ENCODE assay signal across 25 cellular contexts in genomic region chr11:129856036-129856435, GRCh38. TPM values are rescaled to one million over a fixed set of nuclear protein-coding genes. Genes with fewer than 3 reads are reported as not detected.
"Had no signal": no experiment of that assay in that cellular context is flagged by ENCODE, and none has a peak within 500 bp of the region (broad histone marks: within the 10 kb centered on the region; RNA-seq: fewer than 3 reads in every experiment).

No MANE protein-coding gene starts in this region.

- H3K4me3 Mint-ChIP-seq: activated naive CD4-positive, alpha-beta T cell treated with anti-CD3 and anti-CD28 coated beads for 36 hours; activated naive CD8-positive, alpha-beta T cell treated with anti-CD3 and anti-CD28 coated beads, Interleukin-2, amount 10 ng/mL, durations not matched to agents 7 days and 5 days; activated T-helper 17 cell treated with anti-CD3 and anti-CD28 coated beads, Interleukin-2, amount 50 U/mL, for 72 hours; T-helper 17 cell had no signal

- H3K9me3 ChIP-seq: adrenal gland, colonic mucosa, MG63 had no signal

- H3K9me3 Mint-ChIP-seq: activated naive CD4-positive, alpha-beta T cell treated with anti-CD3 and anti-CD28 coated beads for 36 hours; activated naive CD8-positive, alpha-beta T cell treated with anti-CD3 and anti-CD28 coated beads, Interleukin-2, amount 10 ng/mL, durations not matched to agents 7 days and 5 days; activated T-helper 17 cell treated with anti-CD3 and anti-CD28 coated beads, Interleukin-2, amount 50 U/mL, for 72 hours had no signal

- ATAC-seq: activated T-helper 17 cell treated with anti-CD3 and anti-CD28 coated beads, Interleukin-2, amount 50 U/mL, for 72 hours; T-helper 17 cell had no signal

- H3K27ac Mint-ChIP-seq: activated naive CD4-positive, alpha-beta T cell treated with anti-CD3 and anti-CD28 coated beads for 36 hours had no signal

- H3K4me3 ChIP-seq: adrenal gland, colonic mucosa, MG63 had no signal

- H3K27me3 Mint-ChIP-seq: activated naive CD8-positive, alpha-beta T cell treated with anti-CD3 and anti-CD28 coated beads, Interleukin-2, amount 10 ng/mL, durations not matched to agents 7 days and 5 days; activated T-helper 17 cell treated with anti-CD3 and anti-CD28 coated beads, Interleukin-2, amount 50 U/mL, for 72 hours; T-helper 17 cell had no signal

- H3K27ac ChIP-seq: adrenal gland, colonic mucosa, KMS-11 had no signal

- DNase-seq: activated CD4-positive, CD25-positive, alpha-beta regulatory T cell; activated gamma-delta T cell; activated naive CD4-positive, alpha-beta T cell treated with anti-CD3 and anti-CD28 coated beads for 36 hours; activated naive CD8-positive, alpha-beta T cell treated with anti-CD3 and anti-CD28 coated beads, Interleukin-2, amount 10 ng/mL, durations not matched to agents 7 days and 5 days; activated T-cell treated with anti-CD3 and anti-CD28 coated beads for 4 hours; activated T-cell treated with anti-CD3 and anti-CD28 coated beads, Interleukin-2, amount 50 U/mL, for 48 hours; adrenal gland; anterior cingulate cortex; caudate nucleus; colonic mucosa; MG63; MV-4-11; NCI-H1092 treated with DMSO at 0.1 percent for 48 hours; NCI-H1417 treated with DMSO at 0.1 percent for 48 hours; NCI-H1694; NCI-H2029; NCI-H446; NCI-H524; SHP77 treated with DMSO at 0.1 percent for 48 hours; T-helper 17 cell; T-helper 9 cell had no signal

- H3K27me3 ChIP-seq: adrenal gland, colonic mucosa, MG63 had no signal

- FAIRE-seq: RCC 7860 had no signal

RNA-seq across cellular contexts. Expression of gene TMEM45B, which starts 40.4 kb away (rescaled TPM):
- total RNA-seq: SK-MEL-5 had no signal
